1 cellular context compared by ENCODE assay signal in genomic region chr6:23013776-23014175, GRCh38.
TF ChIP-seq lines count a peak whose summit lies in the region.

No MANE protein-coding gene starts in this region.

TF ChIP-seq in HepG2, 621 proteins besides CTCF, POLR2A, EP300 and RAD21 (continued from another document):
- 0 out of 4 replicates have a peak, but pooled peaks of 1 of the 2 experiments have one; percentile 22 for TF ChIP-seq MAFK (conservative IDR thresholded peaks at IDR 0.05 in 1 of 2, IDR thresholded peaks at IDR 0.05 in 1 of 2; ENCODE audit: low read length in 2 of 2)
